In the genomic region with DNA sequence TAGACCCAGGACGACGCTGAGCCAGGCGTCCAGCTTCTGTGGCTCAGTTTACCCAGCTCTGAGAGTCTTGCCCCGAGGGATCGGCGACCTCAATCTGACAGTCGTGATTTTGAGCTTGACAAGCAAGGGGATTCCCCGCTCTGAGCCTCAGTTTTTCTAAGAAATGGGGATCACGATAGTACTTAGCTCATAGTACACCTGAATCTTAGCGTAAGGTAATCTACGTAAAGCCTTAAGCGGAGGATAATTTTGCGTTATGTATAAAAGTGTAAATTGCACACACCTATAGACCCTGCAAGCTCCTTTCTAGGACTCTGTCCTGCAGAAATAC, we compare ENCODE assay signal across 7 cellular contexts. TPM values are rescaled to one million over a fixed set of nuclear protein-coding genes. Genes with fewer than 3 reads are reported as not detected.
A peak's percentile ranks its signal among the peaks of the same experiment; 100 is the strongest.
DNase-seq lines count a peak whose midpoint lies in the region; ATAC-seq and TF ChIP-seq lines count a peak whose summit lies in the region.

No MANE protein-coding gene starts in this region.

- DNase-seq in H9 (no peak), RWPE1 (ENCODE audit: low spot score) (no peak), NCI-H1694 (lab: John Stamatoyannopoulos, UW) (no peak)
- no peak for DNase-seq in stimulated activated naive B cell treated with anti-CD40 and anti-IgM and Interleukin-4, amounts not matched to agents 10 μg/mL and 1 μg/mL and 100 μg/mL, for 72 hours
- no peak for DNase-seq in activated effector memory CD4-positive, alpha-beta T cell treated with anti-CD3 and anti-CD28 coated beads, Interleukin-2, amount 50 U/mL, for 16 hours

- H3K4ac ChIP-seq in H9 (ENCODE audit: low read depth, low read length): no peak overlapping the region

- CTCF ChIA-PET in RWPE1 (lab: Yijun Ruan, JAX): interaction anchor here (0.6 to 1.1 kb wide), 4 partner anchors 8 to 198 kb away, joined by 3 read pairs; no protein-coding TSS in a partner anchor

- H2BK20ac ChIP-seq in H9 (ENCODE audit: low read depth, low read length, poor library complexity, severe bottlenecking): no peak overlapping the region

- H3K18ac ChIP-seq in H9 (ENCODE audit: insufficient read length, low read depth, low read length): no peak overlapping the region

- H3K4me1 Mint-ChIP-seq in H9: peaks cover 14 to 18% of the 10 kb centered on the region in 2 experiments
- peaks cover 23 to 42% of the 10 kb centered on the region in 2 donors for H3K4me1 Mint-ChIP-seq in stimulated activated naive B cell treated with anti-CD40 and anti-IgM and Interleukin-4, amounts not matched to agents 10 μg/mL and 1 μg/mL and 100 μg/mL, for 72 hours

- no peak for TF ChIP-seq EP300 in gastroesophageal sphincter (IDR thresholded peaks at IDR 0.05)

- no CpG with 5 or more reads among the region's 13 CpGs for WGBS in H9 (ENCODE audit: extremely low coverage, insufficient read length, low lambda C conversion rate)
- 0% methylated on average over 3 to 6 of the region's 13 CpGs for WGBS in gastroesophageal sphincter (ENCODE audit: low coverage in 1 of 2), 2 donors

- H3K4me1 ChIP-seq in H9 (ENCODE audit: insufficient read depth, low read length) (peaks cover 6% of the 10 kb centered on the region; the same call in 1 of the 2 replicates), gastroesophageal sphincter (peaks cover 0 to 20% (median 0%) of the 10 kb centered on the region in 3 donors)

- H3K27me3 ChIP-seq in H9 (ENCODE audit: insufficient read depth, low read length): no peaks in the 10 kb centered on the region
- H3K27me3 ChIP-seq in gastroesophageal sphincter: no peaks in the 10 kb centered on the region

- POLR2A ChIA-PET in RWPE1 (lab: Yijun Ruan, JAX; ENCODE audit: low non-redundant PET): interaction anchor here (1.0 kb wide), 1 partner anchor 9 kb away, joined by 3 read pairs; no protein-coding TSS in a partner anchor

- H2BK12ac ChIP-seq in H9 (ENCODE audit: insufficient read length, low read depth, low read length): no peak overlapping the region

- H2BK15ac ChIP-seq in H9 (ENCODE audit: low read depth, low read length): no peak overlapping the region

- TF ChIP-seq POLR2A in gastroesophageal sphincter (IDR thresholded peaks at IDR 0.05): no peak

- H3K14ac ChIP-seq in H9 (ENCODE audit: insufficient read depth, low read length): no peak overlapping the region

- no peak overlapping the region for H3T11ph ChIP-seq in H9 (ENCODE audit: low read length)

- H3K79me1 ChIP-seq in H9 (ENCODE audit: insufficient read depth, low read depth, low read length, poor library complexity, severe bottlenecking): no peaks in the 10 kb centered on the region

- H3K4me2 ChIP-seq in H9 (ENCODE audit: insufficient read depth, insufficient read length, low read length): peak overlapping the region; percentile 87

- no peak overlapping the region for H4K91ac ChIP-seq in H9 (ENCODE audit: insufficient read length, low read depth, low read length)

- H3K56ac ChIP-seq in H9 (ENCODE audit: insufficient read length, low read depth, low read length): no peak overlapping the region

- H4K8ac ChIP-seq in H9 (replicated peaks; ENCODE audit: insufficient read length, low read depth, low read length): no peak overlapping the region

- H2AK5ac ChIP-seq in H9 (ENCODE audit: insufficient read length, low read length): no peak overlapping the region

- TF ChIP-seq CTCF in H9 (conservative IDR thresholded peaks at IDR 0.05) (no peak), RWPE1 (conservative IDR thresholded peaks at IDR 0.05; ENCODE audit: low read depth) (no peak), gastroesophageal sphincter (IDR thresholded peaks at IDR 0.05) (no peak)

- no peaks in the 10 kb centered on the region for H4K20me1 ChIP-seq in H9 (ENCODE audit: control insufficient read depth, insufficient read depth, insufficient read length)

- peak overlapping the region; percentile 79 for H3K9ac ChIP-seq in H9 (ENCODE audit: extremely low read depth, insufficient read length, low read length)

- H3K36me3 ChIP-seq in gastroesophageal sphincter: peaks cover 0 to 59% of the 10 kb centered on the region in 2 donors

- no peaks in the 10 kb centered on the region for H3K9me3 Mint-ChIP-seq in H9
- H3K9me3 Mint-ChIP-seq in stimulated activated naive B cell treated with anti-CD40 and anti-IgM and Interleukin-4, amounts not matched to agents 10 μg/mL and 1 μg/mL and 100 μg/mL, for 72 hours: no peaks in the 10 kb centered on the region

- peak overlapping the region; percentile 49 to 86 for H3K4me3 ChIP-seq in gastroesophageal sphincter

- H3K79me2 ChIP-seq in H9 (ENCODE audit: insufficient read depth, low read length): no peaks in the 10 kb centered on the region; the same call in 1 of the 2 replicates

- no peak overlapping the region for H3K23ac ChIP-seq in H9 (ENCODE audit: insufficient read length, low read depth, low read length)

- peak overlapping the region; percentile 80 to 90 for H3K4me3 Mint-ChIP-seq in H9
- H3K4me3 Mint-ChIP-seq in stimulated activated naive B cell treated with anti-CD40 and anti-IgM and Interleukin-4, amounts not matched to agents 10 μg/mL and 1 μg/mL and 100 μg/mL, for 72 hours: peak overlapping the region; percentile 92 to 99

- H3K9me3 ChIP-seq in H9 (ENCODE audit: control insufficient read depth, low read depth, low read length): no peaks in the 10 kb centered on the region
- no peaks in the 10 kb centered on the region for H3K9me3 ChIP-seq in gastroesophageal sphincter

- peaks cover 7 to 50% (median 37%) of the 10 kb centered on the region in 3 experiments; a peak in 6 of 7 replicates for H3K36me3 Mint-ChIP-seq in H9 (ENCODE audit: insufficient read depth in 1 of 3, low read depth in 3 of 3)
- peaks cover 31 to 56% of the 10 kb centered on the region in 2 donors for H3K36me3 Mint-ChIP-seq in stimulated activated naive B cell treated with anti-CD40 and anti-IgM and Interleukin-4, amounts not matched to agents 10 μg/mL and 1 μg/mL and 100 μg/mL, for 72 hours

- peak overlapping the region in 2 of 3 experiments; percentile 40 to 86; a peak in 1 of 7 replicates for H3K27ac Mint-ChIP-seq in H9
- no peak overlapping the region for H3K27ac Mint-ChIP-seq in stimulated activated naive B cell treated with anti-CD40 and anti-IgM and Interleukin-4, amounts not matched to agents 10 μg/mL and 1 μg/mL and 100 μg/mL, for 72 hours

- H4K5ac ChIP-seq in H9 (ENCODE audit: insufficient read length, low read depth, low read length): no peak overlapping the region

- H2BK5ac ChIP-seq in H9 (ENCODE audit: insufficient read length, low read length): no peak overlapping the region

- H3K23me2 ChIP-seq in H9 (ENCODE audit: insufficient read length, low read depth, low read length, poor library complexity, severe bottlenecking): no peaks in the 10 kb centered on the region

- no peak overlapping the region for H2BK120ac ChIP-seq in H9 (ENCODE audit: low read depth, low read length, poor library complexity, severe bottlenecking)

- H3K27me3 Mint-ChIP-seq in H9 (ENCODE audit: low read depth): no peaks in the 10 kb centered on the region
- no peaks in the 10 kb centered on the region for H3K27me3 Mint-ChIP-seq in stimulated activated naive B cell treated with anti-CD40 and anti-IgM and Interleukin-4, amounts not matched to agents 10 μg/mL and 1 μg/mL and 100 μg/mL, for 72 hours

- no peak overlapping the region for H2AFZ ChIP-seq in H9 (ENCODE audit: low read length)

- no peak overlapping the region for H3K27ac ChIP-seq in H9 (ENCODE audit: insufficient read length, low read depth, low read length)
- peak overlapping the region; percentile 81 for H3K27ac ChIP-seq in RWPE1
- peak overlapping the region in 3 of 4 donors; percentile 85 to 88 (median 85) for H3K27ac ChIP-seq in gastroesophageal sphincter

- ATAC-seq in gastroesophageal sphincter (no peak), HG02678 (IDR thresholded peaks at IDR 0.05; ENCODE audit: unreplicated experiment) (no peak)
- ATAC-seq in stimulated activated naive B cell treated with anti-CD40 and anti-IgM and Interleukin-4, amounts not matched to agents 10 μg/mL and 1 μg/mL and 100 μg/mL, for 72 hours (replicated peaks): peak; percentile 6 to 8

RNA-seq across cellular contexts. Expression of gene MVK, which starts 0.3 kb away (rescaled TPM):
- total RNA-seq in H9 (2021) (17.4 and 19.2 TPM in 2 replicates), gastroesophageal sphincter (10 to 100 TPM in 2 of 4 donors, 1 to 10 TPM in 2; 6.2 to 18.2 (median 10.4) TPM)

RNA-seq across cellular contexts. Expression of gene MMAB, which starts 0.6 kb away (rescaled TPM):
- 22.5 and 24.3 TPM in 2 replicates for total RNA-seq in H9 (2021)
- total RNA-seq in gastroesophageal sphincter: 10 to 100 TPM; 22.3 to 39.6 (median 31.1) TPM

Comparison
In these comparisons a context has a peak if more than half of its experiments do, and no peak if none do; other contexts are left out.
1. ATAC-seq: peak in stimulated activated naive B cell treated with anti-CD40 and anti-IgM and Interleukin-4, amounts not matched to agents 10 μg/mL and 1 μg/mL and 100 μg/mL, for 72 hours (2 of 2); none in gastroesophageal sphincter (single experiment) and HG02678 (single experiment).